Comparison of ENCODE assay signal across 26 cellular contexts in genomic region chr20:57261488-57262243, GRCh38. TPM values are rescaled to one million over a fixed set of nuclear protein-coding genes. Genes with fewer than 3 reads are reported as not detected.
DNase-seq lines count a peak whose midpoint lies in the region; ATAC-seq, FAIRE-seq and TF ChIP-seq lines count a peak whose summit lies in the region.
"Had no signal": no experiment of that assay in that cellular context is flagged by ENCODE, and none has a peak within 500 bp of the region (broad histone marks: within the 10 kb centered on the region; RNA-seq: fewer than 3 reads in every experiment).

No MANE protein-coding gene starts in this region.

- H3K27ac ChIP-seq in iPS-18a (ENCODE audit: low read length) (no peak overlapping the region), kidney (ENCODE audit: low read depth in 2 of 2, low read length in 2 of 2) (no peak overlapping the region)
- H3K27ac ChIP-seq: epithelial cell of prostate, pancreas, sigmoid colon, uterus had no signal

- TF ChIP-seq CTCF in WTC11 (IDR thresholded peaks at IDR 0.05) (no peak), kidney (IDR thresholded peaks at IDR 0.05; ENCODE audit: borderline replicate concordance, extremely low read depth, insufficient read depth) (no peak)

- no peaks in the 10 kb centered on the region for H3K36me3 Mint-ChIP-seq in WTC11
- H3K36me3 Mint-ChIP-seq in activated T-cell treated with anti-CD3 and anti-CD28 coated beads, Interleukin-2, amount 50 U/mL, for 4 hours (ENCODE audit: insufficient read depth): no peaks in the 10 kb centered on the region
- H3K36me3 Mint-ChIP-seq: CD14-positive monocyte; naive thymus-derived CD4-positive, alpha-beta T cell had no signal

- H3K27ac Mint-ChIP-seq in WTC11: peak overlapping the region; percentile 83
- H3K27ac Mint-ChIP-seq: CD14-positive monocyte; naive thymus-derived CD4-positive, alpha-beta T cell had no signal

- ATAC-seq in WTC11 (no peak), HG03045 (IDR thresholded peaks at IDR 0.05; ENCODE audit: unreplicated experiment) (no peak)
- ATAC-seq in activated T-cell treated with anti-CD3 and anti-CD28 coated beads, Interleukin-2, amount 50 U/mL, for 4 hours: no peak
- ATAC-seq: naive thymus-derived CD4-positive, alpha-beta T cell; pancreas had no signal

- H3K4me1 ChIP-seq in iPS-18a (ENCODE audit: control insufficient read depth, low read depth, low read length) (peaks cover 57% of the 10 kb centered on the region), kidney (ENCODE audit: control insufficient read depth in 1 of 2, insufficient read depth in 1 of 2, low read depth in 1 of 2, low read length in 2 of 2) (no peaks in the 10 kb centered on the region)
- H3K4me1 ChIP-seq: pancreas had no signal

- H3K27me3 ChIP-seq in iPS-18a (ENCODE audit: control insufficient read depth, insufficient read depth, low read length): peaks cover 77% of the 10 kb centered on the region

- peak overlapping the region; percentile 85 for H3K4me3 Mint-ChIP-seq in WTC11
- H3K4me3 Mint-ChIP-seq in activated T-cell treated with anti-CD3 and anti-CD28 coated beads, Interleukin-2, amount 50 U/mL, for 4 hours: no peak overlapping the region
- H3K4me3 Mint-ChIP-seq: naive thymus-derived CD4-positive, alpha-beta T cell had no signal

- H3K9me3 ChIP-seq in iPS-18a (ENCODE audit: control insufficient read depth, low read depth, low read length): no peaks in the 10 kb centered on the region
- no peaks in the 10 kb centered on the region for H3K9me3 ChIP-seq in kidney (ENCODE audit: control insufficient read depth in 1 of 2, low read length in 2 of 2)
- H3K9me3 ChIP-seq: pancreas, sigmoid colon, uterus had no signal

- intact Hi-C loops in kidney (cut with DNase I): no loop called here

- no peaks in the 10 kb centered on the region for H3K9me3 Mint-ChIP-seq in WTC11
- H3K9me3 Mint-ChIP-seq in activated T-cell treated with anti-CD3 and anti-CD28 coated beads, Interleukin-2, amount 50 U/mL, for 4 hours: no peaks in the 10 kb centered on the region

- FAIRE-seq in HTR-8/SVneo (lab: Jason Lieb, UNC): peak; percentile 57
- FAIRE-seq in kidney (lab: Jason Lieb, UNC): no peak
- FAIRE-seq: D721Med, pancreas had no signal

- peaks cover 70% of the 10 kb centered on the region for H3K27me3 Mint-ChIP-seq in WTC11 (ENCODE audit: low read depth)
- peaks cover 75% of the 10 kb centered on the region for H3K27me3 Mint-ChIP-seq in activated T-cell treated with anti-CD3 and anti-CD28 coated beads, Interleukin-2, amount 50 U/mL, for 4 hours (ENCODE audit: low read depth)

- H3K36me3 ChIP-seq in iPS-18a (ENCODE audit: control insufficient read depth, low read depth, low read length) (no peaks in the 10 kb centered on the region), kidney (ENCODE audit: control insufficient read depth in 1 of 2, insufficient read depth in 2 of 2, low read length in 2 of 2) (no peaks in the 10 kb centered on the region)
- H3K36me3 ChIP-seq: pancreas, sigmoid colon, uterus had no signal

- POLR2A ChIA-PET in WTC11 (lab: Charles Lee): interaction anchor here (0.6 to 1.0 kb wide), 2 partner anchors 8 to 25 kb away, joined by 3 to 4 read pairs; no protein-coding TSS in a partner anchor

- DNase-seq in HTR-8/SVneo (ENCODE audit: insufficient read length, low spot score): no peak
- no peak for DNase-seq in WTC11 (ENCODE audit: low spot score)
- peak; percentile 37 for DNase-seq in pons (ENCODE audit: low spot score)
- no peak for DNase-seq in kidney
- DNase-seq in NCI-H2171 (lab: John Stamatoyannopoulos, UW): no peak
- DNase-seq in activated T-cell treated with anti-CD3 and anti-CD28 coated beads, Interleukin-2, amount 50 U/mL, for 4 hours: no peak
- DNase-seq: activated CD4-positive, alpha-beta T cell treated with anti-CD3 and anti-CD28 coated beads for 4 hours; activated naive CD4-positive, alpha-beta T cell treated with Interleukin-2 at 50 U/mL for 16 hours; activated T-cell treated with anti-CD3 and anti-CD28 coated beads, Interleukin-2, amount 50 U/mL, for 48 hours; amniotic stem cell; central memory CD4-positive, alpha-beta T cell; foreskin fibroblast; naive thymus-derived CD4-positive, alpha-beta T cell; NCI-H748 treated with DMSO at 0.1 percent for 48 hours; OCI-M1; pancreas; SHP77; sigmoid colon; uterus had no signal

- no peak overlapping the region for H3K9ac ChIP-seq in iPS-18a (ENCODE audit: low read length)
- no peak overlapping the region for H3K9ac ChIP-seq in kidney (ENCODE audit: low read length in 2 of 2)

- CTCF ChIA-PET in WTC11 (lab: Charles Lee): interaction anchor here (1.0 to 2.9 kb wide), 14 partner anchors 14 to 266 kb away, joined by 3 to 12 read pairs (median 6); partner anchors contain the start of gene SPO11

- peaks cover 74% of the 10 kb centered on the region for H3K4me1 Mint-ChIP-seq in WTC11
- peaks cover 2% of the 10 kb centered on the region for H3K4me1 Mint-ChIP-seq in activated T-cell treated with anti-CD3 and anti-CD28 coated beads, Interleukin-2, amount 50 U/mL, for 4 hours (ENCODE audit: low read depth)
- H3K4me1 Mint-ChIP-seq: CD14-positive monocyte had no signal

- peak overlapping the region; percentile 32 for H3K4me3 ChIP-seq in iPS-18a (ENCODE audit: low read length)
- no peak overlapping the region for H3K4me3 ChIP-seq in kidney (ENCODE audit: low read length in 2 of 2)
- H3K4me3 ChIP-seq: pancreas, sigmoid colon, uterus had no signal

TF ChIP-seq in WTC11, 78 proteins besides CTCF, POLR2A, EP300 and RAD21:
- TF ChIP-seq ZNF396 (CRISPR knock-in tag; IDR thresholded peaks at IDR 0.05; ENCODE audit: borderline replicate concordance) (no peak), CREM (CRISPR knock-in tag; IDR thresholded peaks at IDR 0.05) (no peak), CBFB (CRISPR knock-in tag; IDR thresholded peaks at IDR 0.05; ENCODE audit: low read depth) (no peak), AR (CRISPR knock-in tag; IDR thresholded peaks at IDR 0.05) (no peak), ATF1 (CRISPR knock-in tag; IDR thresholded peaks at IDR 0.05) (no peak), FOXJ3 (CRISPR knock-in tag; IDR thresholded peaks at IDR 0.05; ENCODE audit: borderline replicate concordance) (no peak), ZNF416 (CRISPR knock-in tag; IDR thresholded peaks at IDR 0.05) (no peak), ATF3 (CRISPR knock-in tag; conservative IDR thresholded peaks at IDR 0.05) (no peak), ZNF121 (CRISPR knock-in tag; IDR thresholded peaks at IDR 0.05) (no peak), NFE2L1 (CRISPR knock-in tag; IDR thresholded peaks at IDR 0.05) (no peak)

RNA-seq across cellular contexts. Expression of gene BMP7, which starts 4.8 kb away (rescaled TPM):
- total RNA-seq in WTC11 (2021): 39.1 to 40.7 TPM (median 40.0 TPM) in 3 replicates
- total RNA-seq in kidney: 1.6 TPM
- 11.3 TPM for polyA plus RNA-seq in kidney (ENCODE audit: insufficient read depth, low read depth, low replicate concordance)
- under 1 TPM in 1 of 3 donors, not detected in 2; 0.08 TPM for total RNA-seq in activated T-cell treated with anti-CD3 and anti-CD28 coated beads, Interleukin-2, amount 50 U/mL, for 4 hours
- total RNA-seq: activated CD8-positive, alpha-beta memory T cell treated with anti-CD3 and anti-CD28 coated beads for 36 hours; lung microvascular endothelial cell; naive thymus-derived CD4-positive, alpha-beta T cell had no signal
- polyA plus RNA-seq: CD14-positive monocyte; naive thymus-derived CD4-positive, alpha-beta T cell had no signal

Comparison
In these comparisons a context has a peak if more than half of its experiments do, and no peak if none do; other contexts are left out.
1. RNA of gene BMP7, which starts 4.8 kb away (total RNA-seq): 39.1 to 40.7 TPM in WTC11; 1.6 TPM in kidney (single experiment) and 0.08 TPM in activated T-cell treated with anti-CD3 and anti-CD28 coated beads, Interleukin-2, amount 50 U/mL, for 4 hours; every median in the first group is over 10 times any median in the second.